ENCODE assay signal across 8 cellular contexts in the genomic region with DNA sequence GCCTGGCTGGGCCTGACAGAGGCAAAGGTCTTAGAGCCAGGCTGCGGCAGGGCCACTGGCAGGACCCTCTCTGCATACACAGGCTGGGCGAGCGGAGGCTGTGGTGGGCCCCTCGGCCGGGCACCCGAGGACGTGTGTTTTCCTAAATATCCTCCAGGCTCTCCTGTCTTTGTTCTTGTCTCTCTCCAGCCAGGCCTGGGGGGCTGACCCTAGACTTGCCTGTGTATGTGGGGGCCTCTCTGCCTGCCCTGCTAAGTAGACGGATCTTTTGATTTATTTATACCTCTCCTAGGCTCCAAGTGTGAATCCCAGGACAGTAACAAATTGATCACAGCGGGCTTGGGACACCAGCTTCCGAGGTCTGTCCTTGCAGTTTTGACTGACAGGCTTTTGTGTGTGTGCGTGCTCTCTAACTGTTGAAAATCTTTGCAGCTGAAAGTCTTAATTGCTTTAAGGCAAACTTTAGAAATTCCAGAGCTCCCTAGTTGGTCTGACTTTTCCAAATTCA.
DNase-seq lines count a peak whose midpoint lies in the region; ATAC-seq lines count a peak whose summit lies in the region.

No MANE protein-coding gene starts in this region.

- peak overlapping the region; percentile 75 for H3K4me3 ChIP-seq in iPS-18a (ENCODE audit: low read length)

- no peak overlapping the region for H3K27ac ChIP-seq in iPS-18a (ENCODE audit: low read length)

- DNase-seq in T-helper 1 cell (no peak), NCI-H2227 (lab: John Stamatoyannopoulos, UW; ENCODE audit: unreplicated experiment) (no peak), COLO668 (lab: John Stamatoyannopoulos, UW; ENCODE audit: unreplicated experiment) (no peak), KBM-7 (no peak)
- no peak for DNase-seq in stimulated activated naive B cell treated with anti-CD40 and anti-IgM and Interleukin-4, amounts not matched to agents 10 μg/mL and 1 μg/mL and 100 μg/mL, for 72 hours

- no peaks in the 10 kb centered on the region for H3K9me3 Mint-ChIP-seq in T-helper 1 cell treated with Interleukin-12 subunit alpha and Interleukin-12 subunit beta and Interleukin-4 antibody, amounts not matched to agents 30 μg/mL and 1 μg/mL, for 36 hours
- no peaks in the 10 kb centered on the region for H3K9me3 Mint-ChIP-seq in activated naive CD8-positive, alpha-beta T cell (ENCODE audit: low read depth)
- H3K9me3 Mint-ChIP-seq in stimulated activated naive B cell treated with anti-CD40 and anti-IgM and Interleukin-4, amounts not matched to agents 10 μg/mL and 1 μg/mL and 100 μg/mL, for 72 hours: no peaks in the 10 kb centered on the region

- H3K4me3 Mint-ChIP-seq in T-helper 1 cell treated with Interleukin-12 subunit alpha and Interleukin-12 subunit beta and Interleukin-4 antibody, amounts not matched to agents 30 μg/mL and 1 μg/mL, for 36 hours: peak overlapping the region; percentile 81
- H3K4me3 Mint-ChIP-seq in activated naive CD8-positive, alpha-beta T cell: peak overlapping the region; percentile 94
- peak overlapping the region; percentile 95 to 99 for H3K4me3 Mint-ChIP-seq in stimulated activated naive B cell treated with anti-CD40 and anti-IgM and Interleukin-4, amounts not matched to agents 10 μg/mL and 1 μg/mL and 100 μg/mL, for 72 hours

- no peaks in the 10 kb centered on the region for H3K36me3 ChIP-seq in iPS-18a (ENCODE audit: control insufficient read depth, low read depth, low read length)

- peak overlapping the region; percentile 55 for H3K9ac ChIP-seq in iPS-18a (ENCODE audit: low read length)

- H3K4me1 Mint-ChIP-seq in T-helper 1 cell treated with Interleukin-12 subunit alpha and Interleukin-12 subunit beta and Interleukin-4 antibody, amounts not matched to agents 30 μg/mL and 1 μg/mL, for 36 hours (ENCODE audit: low read depth): peaks cover 24% of the 10 kb centered on the region
- peaks cover 32% of the 10 kb centered on the region for H3K4me1 Mint-ChIP-seq in activated naive CD8-positive, alpha-beta T cell (ENCODE audit: low read depth)
- peaks cover 55 to 93% of the 10 kb centered on the region in 2 donors for H3K4me1 Mint-ChIP-seq in stimulated activated naive B cell treated with anti-CD40 and anti-IgM and Interleukin-4, amounts not matched to agents 10 μg/mL and 1 μg/mL and 100 μg/mL, for 72 hours

- peaks cover 64% of the 10 kb centered on the region for H3K27me3 Mint-ChIP-seq in T-helper 1 cell treated with Interleukin-12 subunit alpha and Interleukin-12 subunit beta and Interleukin-4 antibody, amounts not matched to agents 30 μg/mL and 1 μg/mL, for 36 hours (ENCODE audit: low read depth)
- H3K27me3 Mint-ChIP-seq in activated naive CD8-positive, alpha-beta T cell: peaks cover 25% of the 10 kb centered on the region
- H3K27me3 Mint-ChIP-seq in stimulated activated naive B cell treated with anti-CD40 and anti-IgM and Interleukin-4, amounts not matched to agents 10 μg/mL and 1 μg/mL and 100 μg/mL, for 72 hours: no peaks in the 10 kb centered on the region

- H3K9me3 ChIP-seq in iPS-18a (ENCODE audit: control insufficient read depth, low read depth, low read length): no peaks in the 10 kb centered on the region

- H3K4me1 ChIP-seq in iPS-18a (ENCODE audit: control insufficient read depth, low read depth, low read length): peaks cover 28% of the 10 kb centered on the region

- no peaks in the 10 kb centered on the region for H3K27me3 ChIP-seq in iPS-18a (ENCODE audit: control insufficient read depth, insufficient read depth, low read length)

- no peak for ATAC-seq in stimulated activated naive B cell treated with anti-CD40 and anti-IgM and Interleukin-4, amounts not matched to agents 10 μg/mL and 1 μg/mL and 100 μg/mL, for 72 hours (replicated peaks)

- H3K36me3 Mint-ChIP-seq in T-helper 1 cell treated with Interleukin-12 subunit alpha and Interleukin-12 subunit beta and Interleukin-4 antibody, amounts not matched to agents 30 μg/mL and 1 μg/mL, for 36 hours (ENCODE audit: low read depth): peaks cover 5% of the 10 kb centered on the region
- no peaks in the 10 kb centered on the region for H3K36me3 Mint-ChIP-seq in activated naive CD8-positive, alpha-beta T cell
- H3K36me3 Mint-ChIP-seq in stimulated activated naive B cell treated with anti-CD40 and anti-IgM and Interleukin-4, amounts not matched to agents 10 μg/mL and 1 μg/mL and 100 μg/mL, for 72 hours: peaks cover 9 to 34% of the 10 kb centered on the region in 2 donors

- H3K27ac Mint-ChIP-seq in T-helper 1 cell treated with Interleukin-12 subunit alpha and Interleukin-12 subunit beta and Interleukin-4 antibody, amounts not matched to agents 30 μg/mL and 1 μg/mL, for 36 hours: no peak overlapping the region
- peak overlapping the region; percentile 81 for H3K27ac Mint-ChIP-seq in activated naive CD8-positive, alpha-beta T cell
- H3K27ac Mint-ChIP-seq in stimulated activated naive B cell treated with anti-CD40 and anti-IgM and Interleukin-4, amounts not matched to agents 10 μg/mL and 1 μg/mL and 100 μg/mL, for 72 hours: peak overlapping the region; percentile 91

- in situ Hi-C loops in KBM-7 (cut with MboI; ENCODE audit: low pct_unique_long_range_greater_than_20kb, low sequenced_read_pairs): no loop called here
